ENCODE assay signal across 1 cellular context in genomic region chr17:17246879-17247278, GRCh38.
TF ChIP-seq lines count a peak whose summit lies in the region.

No MANE protein-coding gene starts in this region.

TF ChIP-seq in HEK293, 187 proteins besides CTCF, POLR2A, EP300 and RAD21 (continued from another document):
- TF ChIP-seq ATF2 (tag by site-specific recombination; IDR thresholded peaks at IDR 0.05; ENCODE audit: low read depth) (no peak), ZNF488 (tag by site-specific recombination; IDR thresholded peaks at IDR 0.05) (no peak), ZNF610 (tag by site-specific recombination; IDR thresholded peaks at IDR 0.05; ENCODE audit: borderline replicate concordance) (no peak)
